8 cellular contexts compared by ENCODE assay signal in the genomic region with DNA sequence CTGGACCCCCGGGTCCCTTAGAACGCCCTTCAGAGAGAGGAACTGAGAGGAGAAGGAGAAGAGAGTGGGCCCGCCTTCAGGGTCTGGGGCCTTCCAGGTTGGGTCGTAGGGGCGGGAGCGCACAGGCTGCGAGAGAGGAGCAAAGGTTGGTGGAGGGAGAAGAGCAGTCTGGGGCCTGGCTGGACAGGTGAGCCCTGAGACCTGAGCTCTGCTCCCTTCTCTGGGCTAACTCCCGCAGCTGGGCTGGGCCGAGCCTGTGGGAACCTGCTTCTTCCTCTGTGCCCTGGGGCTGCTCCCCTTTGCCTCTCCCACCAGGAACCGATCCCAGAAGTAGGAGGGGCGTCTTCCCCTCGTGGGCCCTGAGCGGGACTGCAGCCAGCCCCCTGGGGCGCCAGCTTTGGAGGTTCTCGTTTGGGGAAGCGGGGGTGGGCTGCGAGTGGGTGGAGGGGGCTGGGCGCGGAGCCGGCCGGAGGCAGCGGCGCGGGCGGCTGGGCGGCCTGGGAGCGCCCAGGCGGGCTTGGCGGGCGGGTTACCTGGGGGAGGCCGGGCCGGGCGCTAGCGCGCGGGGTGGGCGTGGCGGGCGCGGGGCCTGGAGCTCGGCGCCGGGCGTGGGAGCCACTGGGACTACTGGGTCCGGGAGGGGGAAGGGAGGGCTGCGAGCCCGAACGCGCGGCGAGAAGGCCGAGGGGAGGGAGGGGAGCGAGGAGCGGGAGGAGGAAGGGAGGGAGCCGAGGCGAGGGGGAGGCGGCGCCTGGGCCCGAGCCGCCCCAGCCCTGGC. TPM values are rescaled to one million over a fixed set of nuclear protein-coding genes. Genes with fewer than 3 reads are reported as not detected.
DNase-seq lines count a peak whose midpoint lies in the region.

A gene (plus strand): TSS at position 777 of the 778 bp plus-strand sequence. CDS start 4,211 bp downstream, outside the sequence.

- peak within 1 kb of the TSS in 1 of 2 experiments; percentile 85 for H3K23ac ChIP-seq in mesenchymal stem cell (ENCODE audit: low read length in 2 of 2)

- H3K9me3 ChIP-seq in mesenchymal stem cell (ENCODE audit: control insufficient read depth, low read length): no peaks in the 10 kb centered on the region

- H4K8ac ChIP-seq in mesenchymal stem cell (ENCODE audit: low read length): peak within 1 kb of the TSS; percentile 92

- peaks cover 0 to 4% of the 10 kb centered on the region in 2 experiments for H3K36me3 ChIP-seq in mesenchymal stem cell (ENCODE audit: control insufficient read depth in 1 of 2, insufficient read depth in 2 of 2, low read depth in 1 of 2, low read length in 2 of 2)

- H2AK5ac ChIP-seq in mesenchymal stem cell (ENCODE audit: low read length, severe bottlenecking): peak within 1 kb of the TSS; percentile 55

- H2BK15ac ChIP-seq in mesenchymal stem cell (ENCODE audit: low read depth, poor library complexity, severe bottlenecking): peak within 1 kb of the TSS; percentile 98

- H3K4ac ChIP-seq in mesenchymal stem cell (ENCODE audit: low read depth in 1 of 2, low read length in 2 of 2): peak within 1 kb of the TSS; percentile 9 to 73

- peaks cover 4% of the 10 kb centered on the region for H3K79me1 ChIP-seq in mesenchymal stem cell (replicated peaks; ENCODE audit: low read length, poor library complexity, severe bottlenecking)

- 25% methylated on average over 25 of the region's 60 CpGs for WGBS in mesenchymal stem cell

- H3K27ac ChIP-seq in mesenchymal stem cell (ENCODE audit: low read length, poor library complexity, severe bottlenecking): peak within 1 kb of the TSS; percentile 92

- H3K27me3 ChIP-seq in mesenchymal stem cell (ENCODE audit: control insufficient read depth in 1 of 2, insufficient read depth in 1 of 2, low read length in 2 of 2): no peaks in the 10 kb centered on the region

- in situ Hi-C loops in endometrial microvascular endothelial cells (cut with HindIII; ENCODE audit: inconsistent ontology term, low pct_unique_long_range_greater_than_20kb, low sequenced_read_pairs): no loop called here

- H2BK12ac ChIP-seq in mesenchymal stem cell (ENCODE audit: low read length in 2 of 2): peak within 1 kb of the TSS; percentile 91

- H3K14ac ChIP-seq in mesenchymal stem cell (ENCODE audit: low read length in 2 of 2): peak within 1 kb of the TSS in 1 of 2 experiments; percentile 92

- H3K4me3 ChIP-seq in mesenchymal stem cell (ENCODE audit: insufficient read depth in 1 of 2, low read depth in 1 of 2, low read length in 2 of 2): peak within 1 kb of the TSS; percentile 70 to 87

- peak within 1 kb of the TSS; percentile 86 for H2BK120ac ChIP-seq in mesenchymal stem cell (ENCODE audit: low read depth, low read length)

- H4K91ac ChIP-seq in mesenchymal stem cell (ENCODE audit: low read length): peak within 1 kb of the TSS; percentile 83

- H2AFZ ChIP-seq in mesenchymal stem cell (ENCODE audit: low read depth, low read length): no peak within 1 kb of the TSS

- peak within 1 kb of the TSS; percentile 97 for H3K4me2 ChIP-seq in mesenchymal stem cell (ENCODE audit: low read length, poor library complexity, severe bottlenecking)

- peak within 1 kb of the TSS; percentile 69 for H3K9ac ChIP-seq in mesenchymal stem cell (ENCODE audit: low read length)

- peak within 1 kb of the TSS; percentile 78 to 84 for H3K18ac ChIP-seq in mesenchymal stem cell (ENCODE audit: low read depth in 1 of 2, low read length in 2 of 2)

- DNase-seq in SIG-M5 treated with dmso at 0.1 percent for 504 hours (lab: John Stamatoyannopoulos, UW; ENCODE audit: unreplicated experiment): peak; percentile 37
- DNase-seq in SIG-M5 (lab: John Stamatoyannopoulos, UW): no peak
- peak; percentile 76 for DNase-seq in NCI-H226
- peak; percentile 68 for DNase-seq in activated CD8-positive, alpha-beta memory T cell treated with anti-CD3 and anti-CD28 coated beads, Interleukin-2, amount 50 U/mL, for 48 hours
- peak; percentile 52 for DNase-seq in mesenchymal stem cell
- DNase-seq in stimulated activated CD8-positive, alpha-beta memory T cell treated with anti-CD3 and anti-CD28 coated beads, Interleukin-4, amount 100 ng/mL, for 48 hours: peak; percentile 63
- no peak for DNase-seq in NK-92 (lab: John Stamatoyannopoulos, UW; ENCODE audit: unreplicated experiment)

- peak within 1 kb of the TSS; percentile 59 for H2BK5ac ChIP-seq in mesenchymal stem cell (ENCODE audit: low read depth, low read length, poor library complexity, severe bottlenecking)

- H3K4me1 ChIP-seq in mesenchymal stem cell (ENCODE audit: control insufficient read depth, insufficient read depth, low read depth, low read length): peaks cover 57% of the 10 kb centered on the region

RNA-seq across cellular contexts. Expression of the gene that starts here (rescaled TPM):
- total RNA-seq in endometrial microvascular endothelial cells (ENCODE audit: inconsistent ontology term): 16.6 TPM
- polyA plus RNA-seq in mesenchymal stem cell (2013, experiment 1 of 2): 20.0 TPM
- polyA plus RNA-seq in mesenchymal stem cell (2013, experiment 2 of 2): 21.0 TPM

Comparison
In these comparisons a context has a peak if more than half of its experiments do, and no peak if none do; other contexts are left out.
1. DNase-seq: peak in SIG-M5 treated with dmso at 0.1 percent for 504 hours (single experiment), NCI-H226 (single experiment), activated CD8-positive, alpha-beta memory T cell treated with anti-CD3 and anti-CD28 coated beads, Interleukin-2, amount 50 U/mL, for 48 hours (single experiment), mesenchymal stem cell (single experiment) and stimulated activated CD8-positive, alpha-beta memory T cell treated with anti-CD3 and anti-CD28 coated beads, Interleukin-4, amount 100 ng/mL, for 48 hours (single experiment); none in SIG-M5 (single experiment) and NK-92 (single experiment).